ENCODE assay signal across 1 cellular context in genomic region chr19:2273356-2274184, GRCh38.
TF ChIP-seq lines count a peak whose summit lies in the region.

No MANE protein-coding gene starts in this region.

TF ChIP-seq in K562, 482 proteins besides CTCF, POLR2A, EP300 and RAD21 (continues in another document):
- TF ChIP-seq PHF21A (IDR thresholded peaks at IDR 0.05; ENCODE audit: borderline replicate concordance, low read depth) (peak; percentile 51; the same call in 1 of the 2 replicates), E2F5 (CRISPR knock-in tag; IDR thresholded peaks at IDR 0.05) (no peak), ELF2 (CRISPR knock-in tag; IDR thresholded peaks at IDR 0.05) (peak; percentile 97), ZC3H4 (CRISPR knock-in tag; IDR thresholded peaks at IDR 0.05; ENCODE audit: borderline replicate concordance) (0 out of 2 replicates have a peak, but pooled peaks have one; percentile 53), ZNF280B (CRISPR knock-in tag; IDR thresholded peaks at IDR 0.05) (0 out of 2 replicates have a peak, but pooled peaks have one; percentile 7), PKNOX1 (IDR thresholded peaks at IDR 0.05) (peak; percentile 59), ZHX1 (conservative IDR thresholded peaks at IDR 0.05; ENCODE audit: low read length) (peak; percentile 85; the same call in 1 of the 2 replicates), TEAD1 (CRISPR knock-in tag; IDR thresholded peaks at IDR 0.05) (peak; percentile 57 to 67; a peak in 3 of 4 replicates), BHLHE40 (IDR thresholded peaks at IDR 0.05; ENCODE audit: low read length) (peak; percentile 44; the same call in 1 of the 2 replicates), SMAD2 (IDR thresholded peaks at IDR 0.05; ENCODE audit: low read depth, low read length) (no peak), TBL1XR1 (IDR thresholded peaks at IDR 0.05; ENCODE audit: low read length in 2 of 2) (0 out of 4 replicates have a peak, but pooled peaks of 1 of the 2 experiments have one; percentile 58), ZNF449 (CRISPR knock-in tag; IDR thresholded peaks at IDR 0.05) (no peak), SMARCA5 (IDR thresholded peaks at IDR 0.05) (0 out of 2 replicates have a peak, but pooled peaks have one; percentile 33), ZNF436 (CRISPR knock-in tag; IDR thresholded peaks at IDR 0.05) (no peak), PHF8 (IDR thresholded peaks at IDR 0.05; ENCODE audit: borderline replicate concordance, low read length) (no peak), PTTG1 (tag; IDR thresholded peaks at IDR 0.05; ENCODE audit: low read depth) (no peak), ZNF766 (CRISPR knock-in tag; conservative IDR thresholded peaks at IDR 0.05) (0 out of 2 replicates have a peak, but pooled peaks have one; percentile 43), GTF3C2 (IDR thresholded peaks at IDR 0.05; ENCODE audit: borderline replicate concordance, extremely low read depth, insufficient read length) (no peak), BCLAF1 (IDR thresholded peaks at IDR 0.05; ENCODE audit: borderline replicate concordance in 1 of 2, control insufficient read depth in 1 of 2, low read depth in 2 of 2, low read length in 1 of 2) (no peak), ZBTB11 (CRISPR knock-in tag; IDR thresholded peaks at IDR 0.05) (peak in 2 of 3 experiments; percentile 85 to 96; a peak in 4 of 6 replicates), KDM4B (IDR thresholded peaks at IDR 0.05; ENCODE audit: borderline replicate concordance in 2 of 2, low read depth in 1 of 2) (peak in 1 of 2 experiments; percentile 94; a peak in 2 of 4 replicates), EGR1 (conservative IDR thresholded peaks at IDR 0.05) (no peak), GMEB1 (CRISPR knock-in tag; IDR thresholded peaks at IDR 0.05) (peak; percentile 63; the same call in 1 of the 2 replicates), BACH1 (tag; IDR thresholded peaks at IDR 0.05) (no peak), TRIM24 (IDR thresholded peaks at IDR 0.05) (peak in 1 of 2 experiments; percentile 43; a peak in 2 of 4 replicates), SAFB2 (IDR thresholded peaks at IDR 0.05; ENCODE audit: borderline replicate concordance, low read depth, low read length, severe bottlenecking) (no peak), MYNN (IDR thresholded peaks at IDR 0.05) (peak; percentile 70; the same call in 1 of the 2 replicates), MYNN (CRISPR knock-in tag; IDR thresholded peaks at IDR 0.05) (no peak), ZNF668 (CRISPR knock-in tag; IDR thresholded peaks at IDR 0.05) (no peak), TFAP4 (CRISPR knock-in tag; IDR thresholded peaks at IDR 0.05; ENCODE audit: borderline replicate concordance) (peak; percentile 89), SRSF9 (IDR thresholded peaks at IDR 0.05; ENCODE audit: borderline replicate concordance, low read depth, low read length) (no peak), HNRNPLL (IDR thresholded peaks at IDR 0.05; ENCODE audit: low read depth, low read length, poor library complexity, severe bottlenecking) (no peak), POLR2AphosphoS2 (IDR thresholded peaks at IDR 0.05; ENCODE audit: low read length) (peak; percentile 98)
